Comparison of ENCODE assay signal across 8 cellular contexts in the genomic region with DNA sequence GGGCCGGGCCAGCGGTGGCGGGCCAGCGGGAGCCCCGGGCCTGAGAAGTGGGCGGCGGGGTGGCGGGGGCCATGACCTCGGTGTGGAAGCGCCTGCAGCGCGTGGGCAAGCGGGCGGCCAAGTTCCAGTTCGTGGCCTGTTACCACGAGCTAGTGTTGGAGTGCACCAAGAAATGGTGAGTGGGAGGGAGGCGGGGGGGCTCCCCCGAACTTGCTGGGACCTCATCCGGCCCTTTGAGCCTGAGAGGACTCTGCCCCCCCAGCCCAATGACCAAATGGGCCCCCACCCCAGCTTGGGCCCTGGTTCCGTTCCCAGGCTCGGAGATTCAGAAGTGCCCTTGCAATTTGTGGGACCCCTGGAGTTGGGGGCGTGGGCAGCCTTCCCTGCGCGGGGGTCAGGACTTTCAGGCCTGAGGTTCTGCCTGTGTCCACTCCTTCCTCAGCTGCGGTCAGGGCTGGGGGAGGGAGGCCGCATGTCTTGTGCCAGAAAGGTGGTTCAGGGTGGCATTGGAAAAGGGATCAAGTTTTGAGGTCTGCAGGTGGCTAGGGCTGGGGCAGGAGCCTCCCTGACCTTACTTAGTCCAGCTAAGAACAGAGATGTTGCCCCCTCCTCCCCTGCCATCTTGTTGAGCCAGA. TPM values are rescaled to one million over a fixed set of nuclear protein-coding genes. Genes with fewer than 3 reads are reported as not detected.
DNase-seq lines count a peak whose midpoint lies in the region; ATAC-seq and TF ChIP-seq lines count a peak whose summit lies in the region.

No MANE protein-coding gene starts in this region.

- TF ChIP-seq EP300 in upper lobe of left lung (IDR thresholded peaks at IDR 0.05): no peak

- peaks cover 21% of the 10 kb centered on the region for H3K36me3 ChIP-seq in lower lobe of right lung
- peaks cover 0 to 37% (median 23%) of the 10 kb centered on the region in 4 donors for H3K36me3 ChIP-seq in upper lobe of left lung

- H3K27me3 ChIP-seq in lower lobe of right lung (ENCODE audit: low read depth) (no peaks in the 10 kb centered on the region), upper lobe of left lung (no peaks in the 10 kb centered on the region)

- peak; percentile 29 for DNase-seq in activated CD8-positive, alpha-beta memory T cell treated with anti-CD3 and anti-CD28 coated beads, Interleukin-2, amount 50 U/mL, for 4 hours
- DNase-seq in activated CD8-positive, alpha-beta memory T cell treated with anti-CD3 and anti-CD28 coated beads for 24 hours: no peak
- DNase-seq in astrocyte of the cerebellum (ENCODE audit: low read depth) (no peak), lower lobe of right lung (peak; percentile 77), upper lobe of left lung (no peak), NCI-H2107 (lab: John Stamatoyannopoulos, UW) (no peak), NCI-H524 (lab: John Stamatoyannopoulos, UW) (no peak)

- TF ChIP-seq CTCF in astrocyte of the cerebellum (IDR thresholded peaks at IDR 0.05; ENCODE audit: low read depth, low read length, missing control alignments): no peak
- no peak for TF ChIP-seq CTCF in lower lobe of right lung (IDR thresholded peaks at IDR 0.05)
- TF ChIP-seq CTCF in upper lobe of left lung (IDR thresholded peaks at IDR 0.05): no peak

- H3K9me3 ChIP-seq in lower lobe of right lung (no peaks in the 10 kb centered on the region), upper lobe of left lung (no peaks in the 10 kb centered on the region)

- H3K4me1 ChIP-seq in lower lobe of right lung: peaks cover 59% of the 10 kb centered on the region
- H3K4me1 ChIP-seq in upper lobe of left lung: peaks cover 49 to 66% (median 64%) of the 10 kb centered on the region in 4 donors

- intact Hi-C loops in lower lobe of right lung (cut with DNase I): no loop called here

- ATAC-seq in lower lobe of right lung (peak in 1 of 2 donors; percentile 0), upper lobe of left lung (ENCODE audit: low FRiP score in 2 of 2) (no peak), HG03521 (IDR thresholded peaks at IDR 0.05; ENCODE audit: unreplicated experiment) (no peak)

- H3K27ac ChIP-seq in lower lobe of right lung (peak overlapping the region; percentile 94), upper lobe of left lung (peak overlapping the region; percentile 93 to 98 (median 94))

- in situ Hi-C loops in astrocyte of the cerebellum (cut with HindIII; ENCODE audit: low sequenced_read_pairs): no loop called here

- 9 to 40% methylated on average over 2 to 24 of the region's 26 CpGs for WGBS in upper lobe of left lung, 2 donors

- TF ChIP-seq POLR2A in upper lobe of left lung (IDR thresholded peaks at IDR 0.05): no peak

- H3K4me3 ChIP-seq in astrocyte of the cerebellum (ENCODE audit: low read depth, low read length): peak overlapping the region; percentile 48
- peak overlapping the region; percentile 81 for H3K4me3 ChIP-seq in lower lobe of right lung
- H3K4me3 ChIP-seq in upper lobe of left lung: peak overlapping the region; percentile 49 to 93 (median 86)

RNA-seq across cellular contexts. Expression of gene EHBP1L1, which starts 0.5 kb away (rescaled TPM):
- 110 TPM for total RNA-seq in lower lobe of right lung
- 100 to 1,000 TPM in 4 of 6 donors, 10 to 100 TPM in 2; 70.4 to 220 (median 133) TPM for total RNA-seq in upper lobe of left lung

RNA-seq across cellular contexts. Expression of gene FAM89B, which starts 4.0 kb away (rescaled TPM):
- total RNA-seq in lower lobe of right lung: 48.6 TPM
- 10 to 100 TPM; 27.9 to 65.8 (median 45.3) TPM for total RNA-seq in upper lobe of left lung

RNA-seq across cellular contexts. Expression of gene ZNRD2, which starts 6.1 kb away (rescaled TPM):
- total RNA-seq in lower lobe of right lung (25.1 TPM), upper lobe of left lung (10 to 100 TPM; 22.6 to 60.7 (median 39.7) TPM)

RNA-seq across cellular contexts. Expression of gene LTBP3, which starts 18.2 kb away (rescaled TPM):
- total RNA-seq in lower lobe of right lung (98.7 TPM), upper lobe of left lung (100 to 1,000 TPM in 5 of 6 donors, 10 to 100 TPM in 1; 99.9 to 479 (median 131) TPM)

RNA-seq across cellular contexts. Expression of gene KCNK7, which starts 19.3 kb away (rescaled TPM):
- total RNA-seq in lower lobe of right lung: 1.7 TPM
- total RNA-seq in upper lobe of left lung: 1 to 10 TPM in 4 of 6 donors, under 1 TPM in 1, not detected in 1; 0.59 to 3.7 (median 1.7) TPM

Comparison
In these comparisons a context has a peak if more than half of its experiments do, and no peak if none do; other contexts are left out.
1. DNase-seq: peak in activated CD8-positive, alpha-beta memory T cell treated with anti-CD3 and anti-CD28 coated beads, Interleukin-2, amount 50 U/mL, for 4 hours (single experiment) and lower lobe of right lung (single experiment); none in activated CD8-positive, alpha-beta memory T cell treated with anti-CD3 and anti-CD28 coated beads for 24 hours (single experiment), astrocyte of the cerebellum (single experiment), upper lobe of left lung (0 of 2), NCI-H2107 (single experiment) and NCI-H524 (0 of 2).
2. Peak in every context shown above with its lines, with median percentiles within 50 percentile points of each other: H3K4me3 ChIP-seq.